Comparison of ENCODE assay signal across 1 cellular context in genomic region chr19:48954011-48954594, GRCh38.
A peak's percentile ranks its signal among the peaks of the same experiment; 100 is the strongest.
TF ChIP-seq lines count a peak whose summit lies in the region.

No MANE protein-coding gene starts in this region.

TF ChIP-seq in K562, 482 proteins besides CTCF, POLR2A, EP300 and RAD21 (continued from another document):
- no peak for TF ChIP-seq FOXA1 (IDR thresholded peaks at IDR 0.05; ENCODE audit: borderline replicate concordance)
- TF ChIP-seq CBFA2T3 (IDR thresholded peaks at IDR 0.05): peak; percentile 53
- TF ChIP-seq RBBP5 (IDR thresholded peaks at IDR 0.05; ENCODE audit: borderline replicate concordance, insufficient read depth, low read length, poor library complexity, severe bottlenecking): no peak
- no peak for TF ChIP-seq ZBTB8A (IDR thresholded peaks at IDR 0.05; ENCODE audit: partially characterized antibody)
- no peak for TF ChIP-seq DMBX1 (CRISPR knock-in tag; IDR thresholded peaks at IDR 0.05; ENCODE audit: borderline replicate concordance)
- TF ChIP-seq SMARCE1 (IDR thresholded peaks at IDR 0.05): peak; percentile 49; the same call in 1 of the 2 replicates
- no peak; the same call in 1 of the 2 replicates for TF ChIP-seq ZNF175 (CRISPR knock-in tag; IDR thresholded peaks at IDR 0.05; ENCODE audit: low read depth)
- TF ChIP-seq ZNF609 (CRISPR knock-in tag; IDR thresholded peaks at IDR 0.05; ENCODE audit: borderline replicate concordance): no peak
- no peak for TF ChIP-seq ZNF184 (CRISPR knock-in tag; IDR thresholded peaks at IDR 0.05)
- no peak for TF ChIP-seq HINFP (tag; conservative IDR thresholded peaks at IDR 0.05; ENCODE audit: low read depth)
- no peak for TF ChIP-seq ZNF316 (IDR thresholded peaks at IDR 0.05)
- TF ChIP-seq SMAD2 (IDR thresholded peaks at IDR 0.05; ENCODE audit: low read depth, low read length): no peak
